In genomic region chr2:162017233-162017632, GRCh38 we compare ENCODE assay signal across 15 cellular contexts.
"Had no signal": no experiment of that assay in that cellular context is flagged by ENCODE, and none has a peak within 500 bp of the region (broad histone marks: within the 10 kb centered on the region; RNA-seq: fewer than 3 reads in every experiment).

No MANE protein-coding gene starts in this region.

- ATAC-seq: gastrocnemius medialis, left lobe of liver, SK-N-SH treated with all-trans-retinoic acid at 6 μM for 48 hours had no signal

- H3K9me3 Mint-ChIP-seq: activated naive CD4-positive, alpha-beta T cell treated with anti-CD3 and anti-CD28 coated beads for 36 hours; mesothelial cell of epicardium; neural crest cell; stimulated activated naive CD8-positive, alpha-beta T cell treated with anti-CD3 and anti-CD28 coated beads, Interleukin-15, Interleukin-2, amounts not matched to agents 100 ng/mL and 50 ng/mL, for 24 hours had no signal

- H3K9me3 ChIP-seq: adrenal gland, gastrocnemius medialis, tibial nerve had no signal

- H3K27ac Mint-ChIP-seq: activated naive CD4-positive, alpha-beta T cell treated with anti-CD3 and anti-CD28 coated beads for 36 hours; mesothelial cell of epicardium; progenitor cell of endocrine pancreas; stimulated activated naive CD8-positive, alpha-beta T cell treated with anti-CD3 and anti-CD28 coated beads, Interleukin-15, Interleukin-2, amounts not matched to agents 100 ng/mL and 50 ng/mL, for 24 hours had no signal

- H3K36me3 Mint-ChIP-seq: mesothelial cell of epicardium had no signal

- H3K27me3 Mint-ChIP-seq: stimulated activated naive CD8-positive, alpha-beta T cell treated with anti-CD3 and anti-CD28 coated beads, Interleukin-15, Interleukin-2, amounts not matched to agents 100 ng/mL and 50 ng/mL, for 24 hours had no signal

- H3K4me3 Mint-ChIP-seq: activated naive CD4-positive, alpha-beta T cell treated with anti-CD3 and anti-CD28 coated beads for 36 hours; mesothelial cell of epicardium; neural crest cell; stimulated activated naive CD8-positive, alpha-beta T cell treated with anti-CD3 and anti-CD28 coated beads, Interleukin-15, Interleukin-2, amounts not matched to agents 100 ng/mL and 50 ng/mL, for 24 hours had no signal

- DNase-seq: activated naive CD4-positive, alpha-beta T cell treated with anti-CD3 and anti-CD28 coated beads for 36 hours; adrenal gland; effector CD4-positive, alpha-beta T cell; gastrocnemius medialis; head of caudate nucleus; kidney; stimulated activated CD4-positive, alpha-beta T cell treated with anti-CD3 and anti-CD28 coated beads, Interleukin-12 subunit alpha, Interleukin-12 subunit beta, amount 100 ng/mL, for 4 hours; stimulated activated CD4-positive, alpha-beta T cell treated with anti-CD3 and anti-CD28 coated beads, Interleukin-2, amount 100 ng/mL, for 24 hours had no signal
